31 cellular contexts compared by ENCODE assay signal in the genomic region with DNA sequence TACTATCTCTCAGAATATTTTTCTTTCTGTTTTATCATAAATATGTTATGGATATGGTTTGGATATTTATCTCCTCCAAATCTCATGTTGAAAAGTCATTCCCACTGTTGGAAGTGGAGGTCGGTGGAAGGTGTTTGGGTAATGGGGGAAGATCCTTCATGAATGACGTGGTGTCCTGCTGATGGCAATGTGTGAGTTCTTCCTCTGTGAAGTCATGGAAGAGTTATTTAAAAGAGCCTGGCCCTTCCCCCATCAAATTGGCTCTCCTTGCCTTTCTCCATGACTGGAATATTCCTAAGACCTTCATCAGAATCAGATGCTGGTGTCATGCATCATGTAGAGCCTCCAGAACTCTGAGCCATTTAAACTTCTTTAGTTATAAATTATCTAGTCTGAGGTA.
"Had no signal": no experiment of that assay in that cellular context is flagged by ENCODE, and none has a peak within 500 bp of the region (broad histone marks: within the 10 kb centered on the region; RNA-seq: fewer than 3 reads in every experiment).

No MANE protein-coding gene starts in this region.

- H3K36me3 Mint-ChIP-seq: activated CD4-positive, alpha-beta memory T cell treated with anti-CD3 and anti-CD28 coated beads for 36 hours; activated CD8-positive, alpha-beta memory T cell treated with anti-CD3 and anti-CD28 coated beads, Interleukin-2, amount 10 ng/mL, durations not matched to agents 7 days and 5 days; activated naive CD8-positive, alpha-beta T cell had no signal

- H3K27ac Mint-ChIP-seq: activated CD4-positive, alpha-beta memory T cell treated with anti-CD3 and anti-CD28 coated beads for 36 hours; activated CD4-positive, alpha-beta T cell treated with anti-CD3 and anti-CD28 coated beads for 36 hours; activated CD4-positive, alpha-beta T cell treated with anti-CD3 and anti-CD28 coated beads, Interleukin-2, amount 10 ng/mL, durations not matched to agents 24 days and 14 days; activated CD8-positive, alpha-beta memory T cell treated with anti-CD3 and anti-CD28 coated beads, Interleukin-2, amount 10 ng/mL, durations not matched to agents 7 days and 5 days; activated CD8-positive, alpha-beta T cell treated with anti-CD3 and anti-CD28 coated beads, Interleukin-2, amount 10 ng/mL, durations not matched to agents 7 days and 5 days; activated naive CD8-positive, alpha-beta T cell; activated T-cell treated with anti-CD3 and anti-CD28 coated beads, Interleukin-2, amount 50 U/mL, for 24 hours; activated T-cell treated with anti-CD3 and anti-CD28 coated beads, Interleukin-2, amount 50 U/mL, for 72 hours; T-helper 17 cell; T-helper 2 cell treated with Interferon-gamma antibody and Interleukin-4, amounts not matched to agents 5 μg/mL and 100 μg/mL, for 36 hours had no signal

- H3K4me3 Mint-ChIP-seq: activated CD4-positive, alpha-beta memory T cell treated with anti-CD3 and anti-CD28 coated beads for 36 hours; activated CD4-positive, alpha-beta T cell treated with anti-CD3 and anti-CD28 coated beads for 36 hours; activated CD4-positive, alpha-beta T cell treated with anti-CD3 and anti-CD28 coated beads, Interleukin-2, amount 10 ng/mL, durations not matched to agents 24 days and 14 days; activated CD8-positive, alpha-beta memory T cell treated with anti-CD3 and anti-CD28 coated beads, Interleukin-2, amount 10 ng/mL, durations not matched to agents 7 days and 5 days; activated CD8-positive, alpha-beta T cell treated with anti-CD3 and anti-CD28 coated beads, Interleukin-2, amount 10 ng/mL, durations not matched to agents 7 days and 5 days; activated naive CD8-positive, alpha-beta T cell; activated T-cell treated with anti-CD3 and anti-CD28 coated beads, Interleukin-2, amount 50 U/mL, for 24 hours; activated T-cell treated with anti-CD3 and anti-CD28 coated beads, Interleukin-2, amount 50 U/mL, for 72 hours; T-helper 17 cell; T-helper 2 cell treated with Interferon-gamma antibody and Interleukin-4, amounts not matched to agents 5 μg/mL and 100 μg/mL, for 36 hours had no signal

- H3K4me1 ChIP-seq: body of pancreas, esophagus squamous epithelium, gastroesophageal sphincter, heart right ventricle had no signal

- H3K4me3 ChIP-seq: body of pancreas, esophagus squamous epithelium, gastroesophageal sphincter, heart right ventricle had no signal

- H3K27ac ChIP-seq: body of pancreas, epithelial cell of prostate, esophagus squamous epithelium, gastroesophageal sphincter, heart right ventricle had no signal

- H3K4me1 Mint-ChIP-seq: activated CD4-positive, alpha-beta T cell treated with anti-CD3 and anti-CD28 coated beads for 36 hours; activated CD4-positive, alpha-beta T cell treated with anti-CD3 and anti-CD28 coated beads, Interleukin-2, amount 10 ng/mL, durations not matched to agents 24 days and 14 days; activated CD8-positive, alpha-beta memory T cell treated with anti-CD3 and anti-CD28 coated beads, Interleukin-2, amount 10 ng/mL, durations not matched to agents 7 days and 5 days; T-helper 17 cell had no signal

- FAIRE-seq: colon, endothelial cell of umbilical vein had no signal

- H3K27me3 Mint-ChIP-seq: activated CD4-positive, alpha-beta memory T cell treated with anti-CD3 and anti-CD28 coated beads for 36 hours; activated CD4-positive, alpha-beta T cell treated with anti-CD3 and anti-CD28 coated beads for 36 hours; activated CD4-positive, alpha-beta T cell treated with anti-CD3 and anti-CD28 coated beads, Interleukin-2, amount 10 ng/mL, durations not matched to agents 24 days and 14 days; activated CD8-positive, alpha-beta memory T cell treated with anti-CD3 and anti-CD28 coated beads, Interleukin-2, amount 10 ng/mL, durations not matched to agents 7 days and 5 days; activated naive CD8-positive, alpha-beta T cell; activated T-cell treated with anti-CD3 and anti-CD28 coated beads, Interleukin-2, amount 50 U/mL, for 24 hours; T-helper 17 cell had no signal

- H3K9me3 ChIP-seq: body of pancreas, gastroesophageal sphincter had no signal

- H3K36me3 ChIP-seq: esophagus squamous epithelium, gastroesophageal sphincter, heart right ventricle had no signal

- H3K27me3 ChIP-seq: body of pancreas, esophagus squamous epithelium, gastroesophageal sphincter, heart right ventricle had no signal

- H3K9me3 Mint-ChIP-seq: activated CD4-positive, alpha-beta T cell treated with anti-CD3 and anti-CD28 coated beads, Interleukin-2, amount 10 ng/mL, durations not matched to agents 24 days and 14 days had no signal

- DNase-seq: activated CD4-positive, alpha-beta memory T cell treated with anti-CD3 and anti-CD28 coated beads for 36 hours; activated CD4-positive, alpha-beta T cell treated with anti-CD3 and anti-CD28 coated beads for 36 hours; activated CD4-positive, alpha-beta T cell treated with anti-CD3 and anti-CD28 coated beads, Interleukin-2, amount 10 ng/mL, durations not matched to agents 24 days and 14 days; activated CD4-positive, CD25-positive, alpha-beta regulatory T cell; activated CD4-positive, CD25-positive, alpha-beta regulatory T cell treated with anti-CD3 and anti-CD28 coated beads, Interleukin-2, amount 50 U/mL, for 72 hours; activated CD8-positive, alpha-beta memory T cell treated with anti-CD3 and anti-CD28 coated beads, Interleukin-2, amount 10 ng/mL, durations not matched to agents 7 days and 5 days; activated CD8-positive, alpha-beta memory T cell treated with anti-CD3 and anti-CD28 coated beads, Interleukin-2, amount 50 U/mL, for 48 hours; activated CD8-positive, alpha-beta T cell treated with anti-CD3 and anti-CD28 coated beads, Interleukin-2, amount 10 ng/mL, durations not matched to agents 7 days and 5 days; activated gamma-delta T cell treated with Interleukin-2 at 50 U/mL for 16 hours; activated naive CD4-positive, alpha-beta T cell treated with anti-CD3 and anti-CD28 coated beads, Interleukin-2, amount 50 U/mL, for 16 hours; activated naive CD4-positive, alpha-beta T cell treated with Interleukin-2 at 50 U/mL for 16 hours; activated T-cell treated with anti-CD3 and anti-CD28 coated beads for 4 hours; activated T-cell treated with anti-CD3 and anti-CD28 coated beads, Interleukin-2, amount 50 U/mL, for 24 hours; activated T-cell treated with anti-CD3 and anti-CD28 coated beads, Interleukin-2, amount 50 U/mL, for 72 hours; amniotic stem cell; anterior cingulate cortex; body of pancreas; caudate nucleus; effector CD8-positive, alpha-beta T cell; esophagus squamous epithelium; foreskin melanocyte; heart right ventricle; T-helper 1 cell; T-helper 17 cell; T1000 had no signal
